5 cellular contexts compared by ENCODE assay signal in the genomic region with DNA sequence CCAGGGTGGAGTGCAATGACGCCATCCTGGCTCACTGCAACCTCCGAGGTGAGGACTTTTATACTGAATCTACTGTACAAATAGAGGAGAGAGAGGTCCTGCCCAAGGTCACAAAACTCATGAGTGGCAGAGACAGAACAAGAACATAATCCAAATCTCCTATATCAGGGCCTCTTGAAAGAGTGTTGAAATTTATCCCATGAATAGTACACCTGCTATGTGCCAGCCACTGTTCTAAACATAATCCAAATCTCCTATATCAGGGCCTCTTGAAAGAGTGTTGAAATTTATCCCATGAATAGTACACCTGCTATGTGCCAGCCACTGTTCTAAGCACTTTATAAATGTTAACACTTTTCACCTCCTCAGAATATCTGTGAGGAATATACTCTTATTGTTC.
DNase-seq lines count a peak whose midpoint lies in the region; ATAC-seq and TF ChIP-seq lines count a peak whose summit lies in the region.
"Not testable (repeated sequence)": the region's sequence is repeated elsewhere in the genome, so short reads cannot be mapped to it uniquely, and the experiment has no call there.

No MANE protein-coding gene starts in this region.

- H3K27ac ChIP-seq in Panc1 (ENCODE audit: low read length); heart left ventricle: not testable (repeated sequence)
- H3K27ac ChIP-seq in psoas muscle = peak overlapping the region; percentile 58

- H3K9me3 ChIP-seq in Panc1 (ENCODE audit: control insufficient read depth, insufficient read depth, low read depth, low read length); heart left ventricle; psoas muscle: not testable (repeated sequence)

- not testable (repeated sequence) for H3K4me3 ChIP-seq in Panc1 (ENCODE audit: low read depth in 2 of 2, low read length in 2 of 2); heart left ventricle; psoas muscle

- CTCF ChIA-PET in Panc1 (lab: Charles Lee) = not testable (repeated sequence)

- DNase-seq in NCI-H2107 treated with DMSO at 0.1 percent for 48 hours (lab: John Stamatoyannopoulos, UW; ENCODE audit: unreplicated experiment) = peak; percentile 9
- peak; percentile 81 for DNase-seq in Panc1 (ENCODE audit: low read depth, low spot score)
- DNase-seq in heart left ventricle, left ventricle myocardium superior, psoas muscle: not testable (repeated sequence)

- WGBS in heart left ventricle, 4 donors = 20 to 32% (median 29%) methylated on average over 2 of the region's 2 CpGs
- 17 to 39% (median 34%) methylated on average over 2 of the region's 2 CpGs for WGBS in psoas muscle, 3 donors

- not testable (repeated sequence) for H3K27me3 ChIP-seq in Panc1 (ENCODE audit: control insufficient read depth, insufficient read depth, low read length); heart left ventricle; psoas muscle (ENCODE audit: insufficient read depth in 3 of 3, low read length in 2 of 3)

- not testable (repeated sequence) for TF ChIP-seq CTCF in Panc1 (IDR thresholded peaks at IDR 0.05); heart left ventricle (IDR thresholded peaks at IDR 0.05); psoas muscle (IDR thresholded peaks at IDR 0.05)

- not testable (repeated sequence) for ATAC-seq in Panc1
- ATAC-seq in heart left ventricle = peak in 3 of 4 donors; percentile 80 to 96 (median 83)
- peak; percentile 97 for ATAC-seq in left ventricle myocardium superior
- ATAC-seq in psoas muscle = peak; percentile 69 to 94 (median 75)

- POLR2A ChIA-PET in Panc1 (lab: Charles Lee) = not testable (repeated sequence)

- not testable (repeated sequence) for H3K36me3 ChIP-seq in Panc1 (ENCODE audit: control insufficient read depth, insufficient read depth, low read length); heart left ventricle; psoas muscle (ENCODE audit: insufficient read depth in 1 of 2, low read depth in 1 of 2)

- intact Hi-C loops in Panc1 (cut with micrococcal nuclease; ENCODE audit: unreplicated experiment); heart left ventricle (cut with DNase I); left ventricle myocardium superior (cut with micrococcal nuclease); psoas muscle (cut with DNase I): not testable (repeated sequence)

- not testable (repeated sequence) for H3K4me1 ChIP-seq in Panc1 (ENCODE audit: control insufficient read depth, insufficient read depth, low read length); heart left ventricle
- H3K4me1 ChIP-seq in psoas muscle = peaks cover 28% of the 10 kb centered on the region

- TF ChIP-seq POLR2A in heart left ventricle (IDR thresholded peaks at IDR 0.05) = not testable (repeated sequence)

- in situ Hi-C loops in Panc1 (cut with HindIII; ENCODE audit: low pct_unique_long_range_greater_than_20kb, low sequenced_read_pairs) = not testable (repeated sequence)

- BruUV-seq in Panc1 (replicated peaks; lab: Mats Ljungman, UMichigan) = not testable (repeated sequence)
